In the genomic region with DNA sequence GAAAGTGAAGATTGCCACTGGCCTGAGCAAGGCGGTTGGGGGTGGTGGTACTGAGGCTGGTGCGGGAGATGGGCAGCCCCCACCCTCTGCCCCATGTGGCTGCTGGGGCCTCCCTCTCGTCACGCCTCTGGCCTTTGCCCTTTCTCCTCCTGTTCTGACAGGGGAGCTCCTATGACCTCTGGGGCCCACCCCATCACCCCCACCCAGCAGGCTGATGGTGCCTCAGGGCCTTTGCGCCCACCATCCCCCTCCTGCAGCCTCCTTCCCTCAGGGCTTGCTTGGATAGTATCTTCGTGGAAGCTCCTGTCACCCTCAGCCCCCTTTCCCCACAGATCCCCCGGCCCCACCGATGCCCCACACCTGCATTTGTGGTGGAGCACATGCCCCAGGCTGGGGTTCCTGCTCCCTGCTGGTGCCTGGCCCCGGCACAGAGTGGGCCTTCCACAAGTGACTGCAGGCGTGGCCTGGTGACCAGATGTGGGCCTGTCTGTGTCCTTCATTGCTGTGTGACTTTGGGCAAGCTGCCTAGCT, we compare ENCODE assay signal across 15 cellular contexts. TPM values are rescaled to one million over a fixed set of nuclear protein-coding genes. Genes with fewer than 3 reads are reported as not detected.
DNase-seq lines count a peak whose midpoint lies in the region; ATAC-seq and TF ChIP-seq lines count a peak whose summit lies in the region.
"Had no signal": no experiment of that assay in that cellular context is flagged by ENCODE, and none has a peak within 500 bp of the region (broad histone marks: within the 10 kb centered on the region; RNA-seq: fewer than 3 reads in every experiment).

No MANE protein-coding gene starts in this region.

- no peak overlapping the region for H3K27ac ChIP-seq in caudate nucleus (ENCODE audit: low read depth, low read length)
- H3K27ac ChIP-seq: neutrophil had no signal

- H3K9me3 Mint-ChIP-seq in type B pancreatic cell, result no peaks in the 10 kb centered on the region
- H3K9me3 Mint-ChIP-seq: immature natural killer cell had no signal

- ATAC-seq in left cardiac atrium, result no peak
- ATAC-seq in Right ventricle myocardium superior (ENCODE audit: poor library complexity), result no peak
- no peak for ATAC-seq in GM21381 (IDR thresholded peaks at IDR 0.05; ENCODE audit: unreplicated experiment)

- no peak overlapping the region for H3K4me3 Mint-ChIP-seq in type B pancreatic cell
- H3K4me3 Mint-ChIP-seq: immature natural killer cell had no signal

- H3K27ac Mint-ChIP-seq in type B pancreatic cell, result no peak overlapping the region
- H3K27ac Mint-ChIP-seq: immature natural killer cell had no signal

- H3K27me3 Mint-ChIP-seq in type B pancreatic cell, result no peaks in the 10 kb centered on the region

- no peaks in the 10 kb centered on the region for H3K36me3 Mint-ChIP-seq in type B pancreatic cell

- H3K4me1 Mint-ChIP-seq in type B pancreatic cell (ENCODE audit: unreplicated experiment), result peaks cover 18% of the 10 kb centered on the region

- intact Hi-C loops in left cardiac atrium (cut with DNase I), result no loop called here
- intact Hi-C loops in Right ventricle myocardium superior (cut with DNase I), result no loop called here

- TF ChIP-seq CTCF in type B pancreatic cell (conservative IDR thresholded peaks at IDR 0.05), result no peak

- DNase-seq in left cardiac atrium, result peak; percentile 11
- DNase-seq in Right ventricle myocardium superior, result no peak
- peak; percentile 1 for DNase-seq in HuH-7 (ENCODE audit: low spot score)
- peak; percentile 47 for DNase-seq in islet precursor cell
- peak; percentile 57 for DNase-seq in type B pancreatic cell (ENCODE audit: extremely low spot score, unreplicated experiment)
- DNase-seq in caudate nucleus (lab: John Stamatoyannopoulos, UW), result no peak
- DNase-seq: Calu3; GDM1; HCEC 1CT; immature natural killer cell; NCI-H187 treated with DMSO at 0.1 percent for 48 hours; NCI-H524 treated with DMSO at 0.1 percent for 48 hours; stimulated activated naive CD4-positive, alpha-beta T cell treated with Interleukin-2 at 50 U/mL for 16 hours had no signal

RNA-seq across cellular contexts. Expression of a gene that starts 55.6 kb away (rescaled TPM):
- total RNA-seq in left cardiac atrium (1 to 10 TPM; 1.7 to 2.1 TPM), Right ventricle myocardium superior (0.46 TPM), type B pancreatic cell (ENCODE audit: low replicate concordance) (1.9 and 3.0 TPM in 2 replicates)

Comparison
In these comparisons a context has a peak if more than half of its experiments do, and no peak if none do; other contexts are left out.
1. DNase-seq: peak in left cardiac atrium (single experiment), HuH-7 (single experiment), islet precursor cell (single experiment) and type B pancreatic cell (single experiment); none in Right ventricle myocardium superior (single experiment) and caudate nucleus (0 of 61).